1 cellular context compared by ENCODE assay signal in the genomic region with DNA sequence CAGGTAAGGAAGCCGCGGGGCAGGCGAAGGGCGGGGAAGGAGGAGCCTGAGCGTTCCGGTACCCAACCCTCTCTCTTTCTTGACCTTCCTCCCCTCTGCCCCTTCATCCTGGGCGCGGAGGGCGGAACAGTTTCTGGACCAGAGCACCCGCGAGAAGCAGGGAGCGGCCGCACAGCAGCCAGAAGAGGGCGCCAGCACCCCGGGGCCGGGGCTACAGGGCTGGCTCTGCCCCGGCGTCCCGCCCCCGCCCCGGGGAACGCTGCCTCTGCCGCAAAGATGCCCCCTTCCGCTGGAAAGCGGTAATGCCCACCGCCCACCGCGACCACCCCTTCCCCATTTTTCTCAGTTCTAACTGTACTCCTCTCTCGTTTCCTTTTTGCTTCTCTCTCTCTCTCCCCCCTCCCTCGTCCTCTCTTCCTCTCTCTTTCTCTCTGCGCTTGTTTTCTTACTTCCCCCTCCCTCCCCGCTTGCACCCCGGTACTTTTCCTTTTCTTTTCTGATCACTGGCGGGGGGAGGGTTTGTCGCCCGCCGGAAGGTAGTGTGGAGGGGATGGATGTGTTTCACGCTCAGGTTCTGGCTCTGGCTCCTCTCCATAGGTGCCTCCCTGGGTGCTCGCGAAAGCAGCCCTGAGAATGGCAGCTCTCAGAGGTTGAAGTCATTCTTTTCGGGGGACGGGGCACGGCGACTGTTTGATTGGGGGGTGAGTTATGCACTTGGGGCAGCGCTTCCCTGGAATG.
TF ChIP-seq lines count a peak whose summit lies in the region.

No MANE protein-coding gene starts in this region.

TF ChIP-seq in HepG2, 621 proteins besides CTCF, POLR2A, EP300 and RAD21 (continued from another document and continues in another):
- TF ChIP-seq, protein P1, sequence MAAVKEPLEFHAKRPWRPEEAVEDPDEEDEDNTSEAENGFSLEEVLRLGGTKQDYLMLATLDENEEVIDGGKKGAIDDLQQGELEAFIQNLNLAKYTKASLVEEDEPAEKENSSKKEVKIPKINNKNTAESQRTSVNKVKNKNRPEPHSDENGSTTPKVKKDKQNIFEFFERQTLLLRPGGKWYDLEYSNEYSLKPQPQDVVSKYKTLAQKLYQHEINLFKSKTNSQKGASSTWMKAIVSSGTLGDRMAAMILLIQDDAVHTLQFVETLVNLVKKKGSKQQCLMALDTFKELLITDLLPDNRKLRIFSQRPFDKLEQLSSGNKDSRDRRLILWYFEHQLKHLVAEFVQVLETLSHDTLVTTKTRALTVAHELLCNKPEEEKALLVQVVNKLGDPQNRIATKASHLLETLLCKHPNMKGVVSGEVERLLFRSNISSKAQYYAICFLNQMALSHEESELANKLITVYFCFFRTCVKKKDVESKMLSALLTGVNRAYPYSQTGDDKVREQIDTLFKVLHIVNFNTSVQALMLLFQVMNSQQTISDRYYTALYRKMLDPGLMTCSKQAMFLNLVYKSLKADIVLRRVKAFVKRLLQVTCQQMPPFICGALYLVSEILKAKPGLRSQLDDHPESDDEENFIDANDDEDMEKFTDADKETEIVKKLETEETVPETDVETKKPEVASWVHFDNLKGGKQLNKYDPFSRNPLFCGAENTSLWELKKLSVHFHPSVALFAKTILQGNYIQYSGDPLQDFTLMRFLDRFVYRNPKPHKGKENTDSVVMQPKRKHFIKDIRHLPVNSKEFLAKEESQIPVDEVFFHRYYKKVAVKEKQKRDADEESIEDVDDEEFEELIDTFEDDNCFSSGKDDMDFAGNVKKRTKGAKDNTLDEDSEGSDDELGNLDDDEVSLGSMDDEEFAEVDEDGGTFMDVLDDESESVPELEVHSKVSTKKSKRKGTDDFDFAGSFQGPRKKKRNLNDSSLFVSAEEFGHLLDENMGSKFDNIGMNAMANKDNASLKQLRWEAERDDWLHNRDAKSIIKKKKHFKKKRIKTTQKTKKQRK (IDR thresholded peaks at IDR 0.05; ENCODE audit: low read length): no peak
- TF ChIP-seq MTA1 (CRISPR knock-in tag; IDR thresholded peaks at IDR 0.05; ENCODE audit: borderline replicate concordance) (no peak), ZNF772 (CRISPR knock-in tag; IDR thresholded peaks at IDR 0.05) (no peak), SOX5 (CRISPR knock-in tag; IDR thresholded peaks at IDR 0.05; ENCODE audit: borderline replicate concordance) (no peak), TARDBP (CRISPR knock-in tag; IDR thresholded peaks at IDR 0.05) (no peak), ZNF589 (CRISPR knock-in tag; conservative IDR thresholded peaks at IDR 0.05) (no peak), ZNF660 (CRISPR knock-in tag; IDR thresholded peaks at IDR 0.05; ENCODE audit: borderline replicate concordance, low read depth) (no peak), SP5 (CRISPR knock-in tag; IDR thresholded peaks at IDR 0.05; ENCODE audit: borderline replicate concordance, low read depth) (0 out of 2 replicates have a peak, but pooled peaks have one; percentile 23), HNRNPLL (IDR thresholded peaks at IDR 0.05; ENCODE audit: low read depth, low read length, poor library complexity, severe bottlenecking) (no peak), ASH2L (IDR thresholded peaks at IDR 0.05; ENCODE audit: insufficient read length, low read depth, low read length) (no peak), CBX1 (IDR thresholded peaks at IDR 0.05; ENCODE audit: low read depth) (no peak), MXI1 (IDR thresholded peaks at IDR 0.05; ENCODE audit: borderline replicate concordance, low read depth, low read length) (0 out of 3 replicates have a peak, but pooled peaks have one; percentile 16), RNF2 (conservative IDR thresholded peaks at IDR 0.05; ENCODE audit: low read depth) (no peak), HOXA3 (CRISPR knock-in tag; IDR thresholded peaks at IDR 0.05) (no peak), ZMYM4 (CRISPR knock-in tag; IDR thresholded peaks at IDR 0.05) (peak; percentile 75; the same call in 1 of the 2 replicates), KDM5B (CRISPR knock-in tag; IDR thresholded peaks at IDR 0.05; ENCODE audit: borderline replicate concordance) (peak; percentile 43; the same call in 1 of the 2 replicates), ZNF124 (CRISPR knock-in tag; IDR thresholded peaks at IDR 0.05) (no peak), GATAD1 (CRISPR knock-in tag; IDR thresholded peaks at IDR 0.05) (no peak), HNRNPL (IDR thresholded peaks at IDR 0.05; ENCODE audit: low read depth, low read length) (no peak), NFKB2 (CRISPR knock-in tag; IDR thresholded peaks at IDR 0.05; ENCODE audit: borderline replicate concordance) (no peak), MAFF (IDR thresholded peaks at IDR 0.05; ENCODE audit: low read depth, low read length) (no peak), CAMTA2 (CRISPR knock-in tag; IDR thresholded peaks at IDR 0.05; ENCODE audit: borderline replicate concordance) (no peak), TP53 (CRISPR knock-in tag; conservative IDR thresholded peaks at IDR 0.05) (no peak), KDM3A (CRISPR knock-in tag; IDR thresholded peaks at IDR 0.05; ENCODE audit: low read depth) (0 out of 2 replicates have a peak, but pooled peaks have one; percentile 39), ARHGAP35 (CRISPR knock-in tag; IDR thresholded peaks at IDR 0.05; ENCODE audit: borderline replicate concordance) (0 out of 2 replicates have a peak, but pooled peaks have one; percentile 27), ZBTB7A (CRISPR knock-in tag; IDR thresholded peaks at IDR 0.05) (0 out of 2 replicates have a peak, but pooled peaks have one; percentile 48), ZBTB20 (CRISPR knock-in tag; IDR thresholded peaks at IDR 0.05; ENCODE audit: borderline replicate concordance, low read depth) (no peak)
- TF ChIP-seq, protein P2, sequence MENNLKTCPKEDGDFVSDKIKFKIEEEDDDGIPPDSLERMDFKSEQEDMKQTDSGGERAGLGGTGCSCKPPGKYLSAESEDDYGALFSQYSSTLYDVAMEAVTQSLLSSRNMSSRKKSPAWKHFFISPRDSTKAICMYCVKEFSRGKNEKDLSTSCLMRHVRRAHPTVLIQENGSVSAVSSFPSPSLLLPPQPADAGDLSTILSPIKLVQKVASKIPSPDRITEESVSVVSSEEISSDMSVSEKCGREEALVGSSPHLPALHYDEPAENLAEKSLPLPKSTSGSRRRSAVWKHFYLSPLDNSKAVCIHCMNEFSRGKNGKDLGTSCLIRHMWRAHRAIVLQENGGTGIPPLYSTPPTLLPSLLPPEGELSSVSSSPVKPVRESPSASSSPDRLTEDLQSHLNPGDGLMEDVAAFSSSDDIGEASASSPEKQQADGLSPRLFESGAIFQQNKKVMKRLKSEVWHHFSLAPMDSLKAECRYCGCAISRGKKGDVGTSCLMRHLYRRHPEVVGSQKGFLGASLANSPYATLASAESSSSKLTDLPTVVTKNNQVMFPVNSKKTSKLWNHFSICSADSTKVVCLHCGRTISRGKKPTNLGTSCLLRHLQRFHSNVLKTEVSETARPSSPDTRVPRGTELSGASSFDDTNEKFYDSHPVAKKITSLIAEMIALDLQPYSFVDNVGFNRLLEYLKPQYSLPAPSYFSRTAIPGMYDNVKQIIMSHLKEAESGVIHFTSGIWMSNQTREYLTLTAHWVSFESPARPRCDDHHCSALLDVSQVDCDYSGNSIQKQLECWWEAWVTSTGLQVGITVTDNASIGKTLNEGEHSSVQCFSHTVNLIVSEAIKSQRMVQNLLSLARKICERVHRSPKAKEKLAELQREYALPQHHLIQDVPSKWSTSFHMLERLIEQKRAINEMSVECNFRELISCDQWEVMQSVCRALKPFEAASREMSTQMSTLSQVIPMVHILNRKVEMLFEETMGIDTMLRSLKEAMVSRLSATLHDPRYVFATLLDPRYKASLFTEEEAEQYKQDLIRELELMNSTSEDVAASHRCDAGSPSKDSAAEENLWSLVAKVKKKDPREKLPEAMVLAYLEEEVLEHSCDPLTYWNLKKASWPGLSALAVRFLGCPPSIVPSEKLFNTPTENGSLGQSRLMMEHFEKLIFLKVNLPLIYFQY (CRISPR knock-in tag; IDR thresholded peaks at IDR 0.05; ENCODE audit: borderline replicate concordance): no peak
- TF ChIP-seq, protein P3, sequence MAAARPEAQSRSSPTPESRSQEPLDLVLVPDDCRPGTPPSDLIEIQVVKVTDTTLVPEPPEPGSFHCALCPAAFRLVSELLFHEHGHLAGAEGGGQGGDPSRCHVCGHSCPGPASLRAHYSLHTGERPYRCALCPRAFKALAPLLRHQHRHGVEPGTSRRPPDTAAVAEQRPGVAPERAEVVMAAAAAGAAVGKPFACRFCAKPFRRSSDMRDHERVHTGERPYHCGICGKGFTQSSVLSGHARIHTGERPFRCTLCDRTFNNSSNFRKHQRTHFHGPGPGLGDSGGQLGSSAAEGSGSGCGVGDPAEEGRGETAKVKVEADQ (CRISPR knock-in tag; IDR thresholded peaks at IDR 0.05; ENCODE audit: borderline replicate concordance): 0 out of 2 replicates have a peak, but pooled peaks have one; percentile 7
- TF ChIP-seq, protein P4, sequence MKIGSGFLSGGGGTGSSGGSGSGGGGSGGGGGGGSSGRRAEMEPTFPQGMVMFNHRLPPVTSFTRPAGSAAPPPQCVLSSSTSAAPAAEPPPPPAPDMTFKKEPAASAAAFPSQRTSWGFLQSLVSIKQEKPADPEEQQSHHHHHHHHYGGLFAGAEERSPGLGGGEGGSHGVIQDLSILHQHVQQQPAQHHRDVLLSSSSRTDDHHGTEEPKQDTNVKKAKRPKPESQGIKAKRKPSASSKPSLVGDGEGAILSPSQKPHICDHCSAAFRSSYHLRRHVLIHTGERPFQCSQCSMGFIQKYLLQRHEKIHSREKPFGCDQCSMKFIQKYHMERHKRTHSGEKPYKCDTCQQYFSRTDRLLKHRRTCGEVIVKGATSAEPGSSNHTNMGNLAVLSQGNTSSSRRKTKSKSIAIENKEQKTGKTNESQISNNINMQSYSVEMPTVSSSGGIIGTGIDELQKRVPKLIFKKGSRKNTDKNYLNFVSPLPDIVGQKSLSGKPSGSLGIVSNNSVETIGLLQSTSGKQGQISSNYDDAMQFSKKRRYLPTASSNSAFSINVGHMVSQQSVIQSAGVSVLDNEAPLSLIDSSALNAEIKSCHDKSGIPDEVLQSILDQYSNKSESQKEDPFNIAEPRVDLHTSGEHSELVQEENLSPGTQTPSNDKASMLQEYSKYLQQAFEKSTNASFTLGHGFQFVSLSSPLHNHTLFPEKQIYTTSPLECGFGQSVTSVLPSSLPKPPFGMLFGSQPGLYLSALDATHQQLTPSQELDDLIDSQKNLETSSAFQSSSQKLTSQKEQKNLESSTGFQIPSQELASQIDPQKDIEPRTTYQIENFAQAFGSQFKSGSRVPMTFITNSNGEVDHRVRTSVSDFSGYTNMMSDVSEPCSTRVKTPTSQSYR (CRISPR knock-in tag; IDR thresholded peaks at IDR 0.05; ENCODE audit: borderline replicate concordance): no peak
- TF ChIP-seq, protein P5, sequence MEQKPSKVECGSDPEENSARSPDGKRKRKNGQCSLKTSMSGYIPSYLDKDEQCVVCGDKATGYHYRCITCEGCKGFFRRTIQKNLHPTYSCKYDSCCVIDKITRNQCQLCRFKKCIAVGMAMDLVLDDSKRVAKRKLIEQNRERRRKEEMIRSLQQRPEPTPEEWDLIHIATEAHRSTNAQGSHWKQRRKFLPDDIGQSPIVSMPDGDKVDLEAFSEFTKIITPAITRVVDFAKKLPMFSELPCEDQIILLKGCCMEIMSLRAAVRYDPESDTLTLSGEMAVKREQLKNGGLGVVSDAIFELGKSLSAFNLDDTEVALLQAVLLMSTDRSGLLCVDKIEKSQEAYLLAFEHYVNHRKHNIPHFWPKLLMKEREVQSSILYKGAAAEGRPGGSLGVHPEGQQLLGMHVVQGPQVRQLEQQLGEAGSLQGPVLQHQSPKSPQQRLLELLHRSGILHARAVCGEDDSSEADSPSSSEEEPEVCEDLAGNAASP (CRISPR knock-in tag; IDR thresholded peaks at IDR 0.05; ENCODE audit: borderline replicate concordance): no peak
- TF ChIP-seq, protein P6, sequence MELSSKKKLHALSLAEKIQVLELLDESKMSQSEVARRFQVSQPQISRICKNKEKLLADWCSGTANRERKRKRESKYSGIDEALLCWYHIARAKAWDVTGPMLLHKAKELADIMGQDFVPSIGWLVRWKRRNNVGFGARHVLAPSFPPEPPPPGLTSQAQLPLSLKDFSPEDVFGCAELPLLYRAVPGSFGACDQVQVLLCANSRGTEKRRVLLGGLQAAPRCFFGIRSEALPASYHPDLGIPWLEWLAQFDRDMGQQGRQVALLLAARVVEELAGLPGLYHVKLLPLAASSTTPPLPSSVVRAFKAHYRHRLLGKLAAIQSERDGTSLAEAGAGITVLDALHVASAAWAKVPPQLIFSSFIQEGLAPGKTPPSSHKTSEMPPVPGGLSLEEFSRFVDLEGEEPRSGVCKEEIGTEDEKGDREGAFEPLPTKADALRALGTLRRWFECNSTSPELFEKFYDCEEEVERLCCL (CRISPR knock-in tag; IDR thresholded peaks at IDR 0.05; ENCODE audit: borderline replicate concordance): no peak
- TF ChIP-seq, protein P7, sequence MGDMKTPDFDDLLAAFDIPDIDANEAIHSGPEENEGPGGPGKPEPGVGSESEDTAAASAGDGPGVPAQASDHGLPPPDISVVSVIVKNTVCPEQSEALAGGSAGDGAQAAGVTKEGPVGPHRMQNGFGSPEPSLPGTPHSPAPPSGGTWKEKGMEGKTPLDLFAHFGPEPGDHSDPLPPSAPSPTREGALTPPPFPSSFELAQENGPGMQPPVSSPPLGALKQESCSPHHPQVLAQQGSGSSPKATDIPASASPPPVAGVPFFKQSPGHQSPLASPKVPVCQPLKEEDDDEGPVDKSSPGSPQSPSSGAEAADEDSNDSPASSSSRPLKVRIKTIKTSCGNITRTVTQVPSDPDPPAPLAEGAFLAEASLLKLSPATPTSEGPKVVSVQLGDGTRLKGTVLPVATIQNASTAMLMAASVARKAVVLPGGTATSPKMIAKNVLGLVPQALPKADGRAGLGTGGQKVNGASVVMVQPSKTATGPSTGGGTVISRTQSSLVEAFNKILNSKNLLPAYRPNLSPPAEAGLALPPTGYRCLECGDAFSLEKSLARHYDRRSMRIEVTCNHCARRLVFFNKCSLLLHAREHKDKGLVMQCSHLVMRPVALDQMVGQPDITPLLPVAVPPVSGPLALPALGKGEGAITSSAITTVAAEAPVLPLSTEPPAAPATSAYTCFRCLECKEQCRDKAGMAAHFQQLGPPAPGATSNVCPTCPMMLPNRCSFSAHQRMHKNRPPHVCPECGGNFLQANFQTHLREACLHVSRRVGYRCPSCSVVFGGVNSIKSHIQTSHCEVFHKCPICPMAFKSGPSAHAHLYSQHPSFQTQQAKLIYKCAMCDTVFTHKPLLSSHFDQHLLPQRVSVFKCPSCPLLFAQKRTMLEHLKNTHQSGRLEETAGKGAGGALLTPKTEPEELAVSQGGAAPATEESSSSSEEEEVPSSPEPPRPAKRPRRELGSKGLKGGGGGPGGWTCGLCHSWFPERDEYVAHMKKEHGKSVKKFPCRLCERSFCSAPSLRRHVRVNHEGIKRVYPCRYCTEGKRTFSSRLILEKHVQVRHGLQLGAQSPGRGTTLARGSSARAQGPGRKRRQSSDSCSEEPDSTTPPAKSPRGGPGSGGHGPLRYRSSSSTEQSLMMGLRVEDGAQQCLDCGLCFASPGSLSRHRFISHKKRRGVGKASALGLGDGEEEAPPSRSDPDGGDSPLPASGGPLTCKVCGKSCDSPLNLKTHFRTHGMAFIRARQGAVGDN (CRISPR knock-in tag; IDR thresholded peaks at IDR 0.05): peak; percentile 39
- TF ChIP-seq, protein P8, sequence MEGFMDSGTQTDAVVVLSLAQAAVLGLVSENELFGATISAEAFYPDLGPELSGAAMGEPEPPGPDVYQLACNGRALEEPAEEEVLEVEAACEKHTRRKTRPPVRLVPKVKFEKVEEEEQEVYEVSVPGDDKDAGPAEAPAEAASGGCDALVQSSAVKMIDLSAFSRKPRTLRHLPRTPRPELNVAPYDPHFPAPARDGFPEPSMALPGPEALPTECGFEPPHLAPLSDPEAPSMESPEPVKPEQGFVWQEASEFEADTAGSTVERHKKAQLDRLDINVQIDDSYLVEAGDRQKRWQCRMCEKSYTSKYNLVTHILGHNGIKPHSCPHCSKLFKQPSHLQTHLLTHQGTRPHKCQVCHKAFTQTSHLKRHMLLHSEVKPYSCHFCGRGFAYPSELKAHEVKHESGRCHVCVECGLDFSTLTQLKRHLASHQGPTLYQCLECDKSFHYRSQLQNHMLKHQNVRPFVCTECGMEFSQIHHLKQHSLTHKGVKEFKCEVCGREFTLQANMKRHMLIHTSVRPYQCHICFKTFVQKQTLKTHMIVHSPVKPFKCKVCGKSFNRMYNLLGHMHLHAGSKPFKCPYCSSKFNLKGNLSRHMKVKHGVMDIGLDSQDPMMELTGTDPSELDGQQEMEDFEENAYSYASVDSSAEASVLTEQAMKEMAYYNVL (CRISPR knock-in tag; IDR thresholded peaks at IDR 0.05; ENCODE audit: borderline replicate concordance): 0 out of 2 replicates have a peak, but pooled peaks have one; percentile 44
